ENCODE assay signal across 8 cellular contexts in the genomic region with DNA sequence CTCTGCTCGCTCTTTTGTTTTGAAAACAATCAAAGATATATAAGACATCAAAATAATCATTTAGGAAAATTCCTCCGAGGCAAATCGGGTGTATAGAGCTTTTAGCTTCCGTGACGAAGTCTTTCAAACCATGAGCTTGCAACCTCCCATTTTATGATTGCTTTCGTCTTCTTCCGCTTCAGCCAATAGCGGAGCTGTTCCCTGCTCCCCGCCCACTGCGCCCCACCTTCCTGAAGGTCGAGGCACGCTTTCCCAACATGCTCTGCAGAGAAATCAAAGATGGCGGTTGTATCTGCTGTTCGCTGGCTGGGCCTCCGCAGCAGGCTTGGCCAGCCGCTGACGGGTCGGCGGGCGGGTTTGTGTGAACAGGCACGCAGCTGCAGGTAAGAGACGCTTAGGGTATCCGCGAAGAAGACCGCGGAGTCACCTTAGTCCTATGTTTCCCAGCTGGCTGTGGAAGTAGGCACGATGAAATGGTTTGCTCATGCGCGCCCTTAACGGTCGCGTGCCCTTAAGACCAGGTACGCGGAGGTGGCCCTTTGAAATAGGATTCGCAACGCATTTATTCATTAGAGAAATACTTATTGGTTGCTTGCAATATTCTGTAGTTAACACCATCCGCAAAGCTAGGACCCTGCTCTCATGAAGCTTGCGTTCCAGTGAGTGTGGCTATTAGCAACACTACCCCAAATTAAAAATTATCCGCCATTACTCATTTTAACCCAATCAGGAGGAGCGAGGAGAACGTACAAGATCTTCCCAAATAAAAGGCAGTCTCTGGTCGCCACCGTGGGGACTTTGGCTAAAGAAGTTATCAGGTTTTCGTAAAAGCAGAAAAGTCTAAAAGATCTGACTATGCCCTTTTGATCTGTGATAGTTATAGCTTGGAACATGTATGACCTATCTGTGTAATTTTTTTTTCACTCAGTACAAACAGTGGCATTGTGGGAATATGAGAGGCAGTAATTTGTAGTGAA. TPM values are rescaled to one million over a fixed set of nuclear protein-coding genes. Genes with fewer than 3 reads are reported as not detected.
DNase-seq lines count a peak whose midpoint lies in the region; ATAC-seq lines count a peak whose summit lies in the region.

A gene (plus strand): TSS at position 267 of the 977 bp plus-strand sequence. CDS start 13 bp downstream, at position 280.

- H2BK5ac ChIP-seq in mesenchymal stem cell (ENCODE audit: low read depth, low read length, poor library complexity, severe bottlenecking), result no peak within 1 kb of the TSS

- H2AK5ac ChIP-seq in mesenchymal stem cell (ENCODE audit: low read length, severe bottlenecking), result peak within 1 kb of the TSS; percentile 19

- H3K36me3 ChIP-seq in NT2/D1 (ENCODE audit: insufficient read depth, insufficient read length, low read length) (peaks cover 64% of the 10 kb centered on the region), endocrine pancreas (ENCODE audit: control insufficient read depth, insufficient read depth, low read length) (no peaks in the 10 kb centered on the region), mesenchymal stem cell (ENCODE audit: control insufficient read depth in 1 of 2, insufficient read depth in 2 of 2, low read depth in 1 of 2, low read length in 2 of 2) (peaks cover 3 to 51% of the 10 kb centered on the region in 2 experiments)

- H4K91ac ChIP-seq in mesenchymal stem cell (ENCODE audit: low read length), result peak within 1 kb of the TSS; percentile 92

- H2AFZ ChIP-seq in mesenchymal stem cell (ENCODE audit: low read depth, low read length), result peak within 1 kb of the TSS; percentile 60

- peak within 1 kb of the TSS; percentile 44 to 97 for H3K18ac ChIP-seq in mesenchymal stem cell (ENCODE audit: low read depth in 1 of 2, low read length in 2 of 2)

- H3K27me3 ChIP-seq in NT2/D1 (ENCODE audit: insufficient read depth, insufficient read length), result no peaks in the 10 kb centered on the region
- no peaks in the 10 kb centered on the region for H3K27me3 ChIP-seq in endocrine pancreas (ENCODE audit: control insufficient read depth, insufficient read depth, low read length)
- no peaks in the 10 kb centered on the region for H3K27me3 ChIP-seq in mesenchymal stem cell (ENCODE audit: control insufficient read depth in 1 of 2, insufficient read depth in 1 of 2, low read length in 2 of 2)

- H3K9me3 Mint-ChIP-seq in activated CD8-positive, alpha-beta memory T cell treated with anti-CD3 and anti-CD28 coated beads, Interleukin-2, amount 10 ng/mL, durations not matched to agents 7 days and 5 days (ENCODE audit: low read depth), result no peaks in the 10 kb centered on the region

- no peak within 1 kb of the TSS for H3K23ac ChIP-seq in mesenchymal stem cell (ENCODE audit: low read length in 2 of 2)

- no peaks in the 10 kb centered on the region for H3K27me3 Mint-ChIP-seq in activated CD8-positive, alpha-beta memory T cell treated with anti-CD3 and anti-CD28 coated beads, Interleukin-2, amount 10 ng/mL, durations not matched to agents 7 days and 5 days

- H3K14ac ChIP-seq in mesenchymal stem cell (ENCODE audit: low read length in 2 of 2), result peak within 1 kb of the TSS in 1 of 2 experiments; percentile 29

- H3K4me3 Mint-ChIP-seq in activated CD8-positive, alpha-beta memory T cell treated with anti-CD3 and anti-CD28 coated beads, Interleukin-2, amount 10 ng/mL, durations not matched to agents 7 days and 5 days, result peak within 1 kb of the TSS; percentile 93

- CTCF ChIA-PET in activated CD8-positive, alpha-beta memory T cell treated with anti-CD3 and anti-CD28 coated beads, Interleukin-2, amount 10 ng/mL, durations not matched to agents 7 days and 5 days (lab: Charles Lee), result interaction anchor here (0.5 to 2.5 kb wide), 8 partner anchors 11 to 279 kb away, joined by 3 to 16 read pairs (median 4); no protein-coding TSS in a partner anchor

- H3K9me3 ChIP-seq in NT2/D1 (ENCODE audit: insufficient read depth, low read length) (no peaks in the 10 kb centered on the region), endocrine pancreas (ENCODE audit: control insufficient read depth, low read length) (no peaks in the 10 kb centered on the region), mesenchymal stem cell (ENCODE audit: control insufficient read depth, low read length) (no peaks in the 10 kb centered on the region)

- peaks cover 58% of the 10 kb centered on the region for H3K4me1 Mint-ChIP-seq in activated CD8-positive, alpha-beta memory T cell treated with anti-CD3 and anti-CD28 coated beads, Interleukin-2, amount 10 ng/mL, durations not matched to agents 7 days and 5 days

- peak within 1 kb of the TSS in 1 of 2 experiments; percentile 83 for H3K4ac ChIP-seq in mesenchymal stem cell (ENCODE audit: low read depth in 1 of 2, low read length in 2 of 2)

- H3K4me3 ChIP-seq in NT2/D1 (ENCODE audit: insufficient read length, low read depth) (peak within 1 kb of the TSS; percentile 95), endocrine pancreas (ENCODE audit: control insufficient read depth, insufficient read depth, low read length) (peak within 1 kb of the TSS; percentile 97), mesenchymal stem cell (ENCODE audit: insufficient read depth in 1 of 2, low read depth in 1 of 2, low read length in 2 of 2) (peak within 1 kb of the TSS; percentile 93 to 94)

- H3K4me1 ChIP-seq in NT2/D1 (ENCODE audit: insufficient read depth, insufficient read length) (no peaks in the 10 kb centered on the region), endocrine pancreas (ENCODE audit: control insufficient read depth, insufficient read depth, low read length) (peaks cover 21% of the 10 kb centered on the region), mesenchymal stem cell (ENCODE audit: control insufficient read depth, insufficient read depth, low read depth, low read length) (peaks cover 4% of the 10 kb centered on the region)

- DNase-seq in COLO829 (ENCODE audit: low spot score) (peak; percentile 93), HUDEP-2 (lab: John Stamatoyannopoulos, UW; ENCODE audit: unreplicated experiment in 76 of 76) (peak; percentile 7 to 95 (median 88)), NT2/D1 (ENCODE audit: low read depth, low spot score) (peak; percentile 94), mesenchymal stem cell (peak; percentile 98)
- peak; percentile 98 for DNase-seq in activated CD8-positive, alpha-beta memory T cell treated with anti-CD3 and anti-CD28 coated beads, Interleukin-2, amount 10 ng/mL, durations not matched to agents 7 days and 5 days
- DNase-seq in stimulated activated CD8-positive, alpha-beta memory T cell treated with anti-CD3 and anti-CD28 coated beads, Interleukin-15, amount 100 ng/mL, for 1 hour (ENCODE audit: low read depth), result peak; percentile 87

- H3K36me3 Mint-ChIP-seq in activated CD8-positive, alpha-beta memory T cell treated with anti-CD3 and anti-CD28 coated beads, Interleukin-2, amount 10 ng/mL, durations not matched to agents 7 days and 5 days, result peaks cover 51% of the 10 kb centered on the region

- peak within 1 kb of the TSS; percentile 89 for H3K4me2 ChIP-seq in mesenchymal stem cell (ENCODE audit: low read length, poor library complexity, severe bottlenecking)

- no peak within 1 kb of the TSS for H2BK12ac ChIP-seq in mesenchymal stem cell (ENCODE audit: low read length in 2 of 2)

- H2BK120ac ChIP-seq in mesenchymal stem cell (ENCODE audit: low read depth, low read length), result no peak within 1 kb of the TSS

- peak within 1 kb of the TSS; percentile 97 for H3K27ac Mint-ChIP-seq in activated CD8-positive, alpha-beta memory T cell treated with anti-CD3 and anti-CD28 coated beads, Interleukin-2, amount 10 ng/mL, durations not matched to agents 7 days and 5 days

- H2BK15ac ChIP-seq in mesenchymal stem cell (ENCODE audit: low read depth, poor library complexity, severe bottlenecking), result no peak within 1 kb of the TSS

- peak; percentile 83 for ATAC-seq in GM21367 (IDR thresholded peaks at IDR 0.05; ENCODE audit: unreplicated experiment)
- peak; percentile 95 for ATAC-seq in activated CD8-positive, alpha-beta memory T cell treated with anti-CD3 and anti-CD28 coated beads, Interleukin-2, amount 10 ng/mL, durations not matched to agents 7 days and 5 days

- under 1% methylated on average over 42 of the region's 44 CpGs for WGBS in mesenchymal stem cell

- H3K27ac ChIP-seq in mesenchymal stem cell (ENCODE audit: low read length, poor library complexity, severe bottlenecking), result peak within 1 kb of the TSS; percentile 61

- H3K79me1 ChIP-seq in mesenchymal stem cell (replicated peaks; ENCODE audit: low read length, poor library complexity, severe bottlenecking), result peaks cover 9% of the 10 kb centered on the region

- H3K9ac ChIP-seq in NT2/D1 (ENCODE audit: insufficient read length, low read depth) (peak within 1 kb of the TSS; percentile 96), endocrine pancreas (ENCODE audit: control insufficient read depth, insufficient read depth, low read length) (peak within 1 kb of the TSS; percentile 93), mesenchymal stem cell (ENCODE audit: low read length) (peak within 1 kb of the TSS; percentile 97)

- peak within 1 kb of the TSS; percentile 92 for H4K8ac ChIP-seq in mesenchymal stem cell (ENCODE audit: low read length)

RNA-seq across cellular contexts. Expression of the gene that starts here (rescaled TPM):
- 100 to 1,000 TPM; 164 to 172 TPM for total RNA-seq in activated CD8-positive, alpha-beta memory T cell treated with anti-CD3 and anti-CD28 coated beads, Interleukin-2, amount 10 ng/mL, durations not matched to agents 7 days and 5 days
- polyA plus RNA-seq in mesenchymal stem cell (2013, experiment 1 of 2), result 28.0 TPM
- polyA plus RNA-seq in mesenchymal stem cell (2013, experiment 2 of 2), result 28.0 TPM

Comparison
In these comparisons a context has a peak if more than half of its experiments do, and no peak if none do; other contexts are left out.
1. Peak in every context shown above with its lines: DNase-seq, ATAC-seq, H3K4me3 ChIP-seq and H3K27ac ChIP-seq.